Comparison of ENCODE assay signal across 16 cellular contexts in genomic region chr20:25087186-25087929, GRCh38. TPM values are rescaled to one million over a fixed set of nuclear protein-coding genes. Genes with fewer than 3 reads are reported as not detected.
"Had no signal": no experiment of that assay in that cellular context is flagged by ENCODE, and none has a peak within 500 bp of the region (broad histone marks: within the 10 kb centered on the region; RNA-seq: fewer than 3 reads in every experiment).

No MANE protein-coding gene starts in this region.

- DNase-seq: activated CD4-positive, alpha-beta T cell treated with anti-CD3 and anti-CD28 coated beads for 1 hour; activated naive CD4-positive, alpha-beta T cell treated with anti-CD3 and anti-CD28 coated beads, Interleukin-2, amount 50 U/mL, for 16 hours; activated T-cell treated with anti-CD3 and anti-CD28 coated beads for 4 hours; adrenal gland; effector memory CD4-positive, alpha-beta T cell; gastrocnemius medialis; heart right ventricle; stimulated activated CD4-positive, alpha-beta T cell treated with anti-CD3 and anti-CD28 coated beads, Interleukin-4, amount 100 ng/mL, for 24 hours; T1000 had no signal

- H3K36me3 ChIP-seq: adrenal gland, gastrocnemius medialis, heart right ventricle, thoracic aorta had no signal

- H3K36me3 Mint-ChIP-seq: brain had no signal

- H3K9me3 Mint-ChIP-seq: activated T-helper 2 cell treated with anti-CD3 and anti-CD28 coated beads, Interferon-gamma antibody, Interleukin-2, Interleukin-4, amounts not matched to agents 10 μg/mL and 5 μg/mL and 100 μg/mL, durations not matched to agents 14 hours and 24 hours and 36 hours; nephron; stimulated activated naive CD8-positive, alpha-beta T cell treated with anti-CD3 and anti-CD28 coated beads, Interleukin-15, Interleukin-2, amounts not matched to agents 100 ng/mL and 50 ng/mL, for 24 hours had no signal

- H3K4me3 ChIP-seq: adrenal gland, gastrocnemius medialis, heart right ventricle, thoracic aorta had no signal

- ATAC-seq: gastrocnemius medialis, heart right ventricle had no signal

- H3K27ac ChIP-seq: adrenal gland, gastrocnemius medialis, heart right ventricle, thoracic aorta had no signal

- H3K4me1 ChIP-seq: adrenal gland had no signal

- H3K27ac Mint-ChIP-seq: activated T-helper 2 cell treated with anti-CD3 and anti-CD28 coated beads, Interferon-gamma antibody, Interleukin-2, Interleukin-4, amounts not matched to agents 10 μg/mL and 5 μg/mL and 100 μg/mL, durations not matched to agents 14 hours and 24 hours and 36 hours; brain; nephron; stimulated activated naive CD8-positive, alpha-beta T cell treated with anti-CD3 and anti-CD28 coated beads, Interleukin-15, Interleukin-2, amounts not matched to agents 100 ng/mL and 50 ng/mL, for 24 hours had no signal

- H3K4me1 Mint-ChIP-seq: nephron had no signal

- H3K4me3 Mint-ChIP-seq: brain; nephron; stimulated activated naive CD8-positive, alpha-beta T cell treated with anti-CD3 and anti-CD28 coated beads, Interleukin-15, Interleukin-2, amounts not matched to agents 100 ng/mL and 50 ng/mL, for 24 hours had no signal

- H3K9me3 ChIP-seq: adrenal gland, gastrocnemius medialis, heart right ventricle, thoracic aorta had no signal

RNA-seq across cellular contexts. Expression of gene VSX1, which starts 5.4 kb away (rescaled TPM):
- total RNA-seq: activated T-helper 2 cell treated with anti-CD3 and anti-CD28 coated beads, Interferon-gamma antibody, Interleukin-2, Interleukin-4, amounts not matched to agents 10 μg/mL and 5 μg/mL and 100 μg/mL, durations not matched to agents 14 hours and 24 hours and 36 hours; mucosa of gallbladder; osteoblast; thoracic aorta had no signal
